17 cellular contexts compared by ENCODE assay signal in genomic region chr4:124203613-124204284, GRCh38.
DNase-seq lines count a peak whose midpoint lies in the region; ATAC-seq and TF ChIP-seq lines count a peak whose summit lies in the region.
"Had no signal": no experiment of that assay in that cellular context is flagged by ENCODE, and none has a peak within 500 bp of the region (broad histone marks: within the 10 kb centered on the region; RNA-seq: fewer than 3 reads in every experiment).

No MANE protein-coding gene starts in this region.

- peak; percentile 54 for DNase-seq in HCEC 1CT
- DNase-seq in amniotic epithelial cell (ENCODE audit: low read depth): peak; percentile 96
- DNase-seq in fibroblast of the aortic adventitia (ENCODE audit: low read depth): peak; percentile 97
- no peak for DNase-seq in tibial artery
- no peak for DNase-seq in HT-29 (ENCODE audit: low spot score)
- no peak for DNase-seq in stimulated activated CD4-positive, alpha-beta T cell treated with anti-CD3 and anti-CD28 coated beads, Interleukin-2, amount 100 ng/mL, for 48 hours
- DNase-seq: activated CD4-positive, alpha-beta T cell treated with anti-CD3 and anti-CD28 coated beads, Interleukin-2, amount 50 U/mL, for 48 hours; activated naive CD8-positive, alpha-beta T cell treated with anti-CD3 and anti-CD28 coated beads, Interleukin-2, amount 10 ng/mL, durations not matched to agents 7 days and 5 days; activated T-cell treated with anti-CD3 and anti-CD28 coated beads, Interleukin-2, amount 50 U/mL, for 4 hours; DMS79; hippocampal formation; left cardiac atrium; NCI-H1694; NCI-H524; posterior cingulate gyrus had no signal

- intact Hi-C loops in tibial artery (cut with DNase I; ENCODE audit: low total_unique reads): loop anchor here (10.0 kb wide), 1 partner anchor 809 kb away; the partner anchor contains the start of gene SPRY1

- peak overlapping the region; percentile 26 to 51 for H3K27ac ChIP-seq in tibial artery
- H3K27ac ChIP-seq: PC-9 had no signal

- TF ChIP-seq CTCF in fibroblast of the aortic adventitia (IDR thresholded peaks at IDR 0.05; ENCODE audit: insufficient read depth, low read length): no peak
- no peak for TF ChIP-seq CTCF in tibial artery (IDR thresholded peaks at IDR 0.05)

- H3K4me1 ChIP-seq in tibial artery: peaks cover 0 to 67% (median 12%) of the 10 kb centered on the region in 4 donors

- H3K36me3 ChIP-seq in tibial artery: no peaks in the 10 kb centered on the region

- H3K27me3 ChIP-seq in tibial artery: no peaks in the 10 kb centered on the region

- H3K4me3 ChIP-seq in fibroblast of the aortic adventitia (ENCODE audit: low read depth, low read length) (no peak overlapping the region), tibial artery (no peak overlapping the region)
- H3K4me3 ChIP-seq: PC-9 had no signal

- ATAC-seq in GM18511 (IDR thresholded peaks at IDR 0.05; ENCODE audit: unreplicated experiment): no peak
- ATAC-seq: activated T-cell treated with anti-CD3 and anti-CD28 coated beads, Interleukin-2, amount 50 U/mL, for 4 hours had no signal

- no peaks in the 10 kb centered on the region for H3K9me3 ChIP-seq in tibial artery

Comparison
In these comparisons a context has a peak if more than half of its experiments do, and no peak if none do; other contexts are left out.
1. DNase-seq: peak in HCEC 1CT (single experiment), amniotic epithelial cell (single experiment) and fibroblast of the aortic adventitia (single experiment); none in tibial artery (0 of 2), HT-29 (single experiment) and stimulated activated CD4-positive, alpha-beta T cell treated with anti-CD3 and anti-CD28 coated beads, Interleukin-2, amount 100 ng/mL, for 48 hours (0 of 2).